Comparison of ENCODE assay signal across 8 cellular contexts in the genomic region with DNA sequence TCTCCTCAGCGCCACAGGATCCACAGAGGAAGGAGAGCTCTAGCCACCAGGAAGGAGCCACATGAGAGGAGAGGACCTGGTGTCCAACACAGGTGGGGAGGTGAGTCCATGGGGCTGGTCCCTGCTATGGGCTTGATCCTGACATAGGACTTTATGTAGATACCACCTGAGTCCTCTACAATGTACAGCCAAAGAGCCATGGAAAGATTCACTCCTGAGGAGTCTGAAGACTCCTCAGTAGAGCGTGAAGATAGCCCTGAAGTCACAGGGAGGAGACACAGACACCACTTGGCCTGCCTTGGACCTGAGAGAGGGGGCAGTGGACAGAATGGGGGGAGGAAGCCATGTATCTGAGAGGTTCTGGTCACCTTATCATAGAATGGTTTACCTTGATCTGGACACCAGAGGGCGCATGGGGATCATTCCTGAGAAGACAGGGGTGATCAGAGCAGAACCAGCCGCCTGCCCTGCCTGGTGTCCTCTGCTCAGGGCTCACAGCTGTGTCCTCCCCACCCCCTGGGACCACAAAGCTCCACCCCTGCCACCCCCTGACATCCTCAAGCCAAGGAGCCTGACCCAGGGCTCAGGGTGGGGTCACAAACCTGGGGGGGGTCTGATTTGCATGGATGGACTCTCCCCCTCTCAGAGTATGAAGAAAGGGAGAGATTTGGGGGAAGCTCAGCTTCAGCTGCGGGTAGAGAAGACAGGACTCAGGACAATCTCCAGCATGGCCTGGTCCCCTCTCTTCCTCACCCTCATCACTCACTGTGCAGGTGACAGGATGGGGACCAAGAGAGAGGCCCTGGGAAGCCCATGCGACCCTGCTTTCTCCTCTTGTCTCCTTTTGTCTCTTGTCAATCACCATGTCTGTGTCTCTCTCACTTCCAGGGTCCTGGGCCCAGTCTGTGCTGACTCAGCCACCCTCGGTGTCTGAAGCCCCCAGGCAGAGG.
DNase-seq lines count a peak whose midpoint lies in the region; ATAC-seq lines count a peak whose summit lies in the region.

No MANE protein-coding gene starts in this region.

- no peak overlapping the region for H3K27ac Mint-ChIP-seq in T-cell

- H3K4me1 Mint-ChIP-seq in T-cell, result no peaks in the 10 kb centered on the region

- ATAC-seq in T-cell (replicated peaks in 1 of 4) (peak; percentile 43 to 77 (median 72)), HG03342 (IDR thresholded peaks at IDR 0.05; ENCODE audit: unreplicated experiment) (no peak)

- CTCF ChIA-PET in T-cell (lab: Charles Lee), result interaction anchor here in 1 of 2 donors (1.2 kb wide), 1 partner anchor 10 kb away, joined by 4 read pairs; no protein-coding TSS in a partner anchor

- H3K4me3 Mint-ChIP-seq in T-cell, result no peak overlapping the region

- H3K36me3 Mint-ChIP-seq in T-cell, result no peaks in the 10 kb centered on the region

- POLR2A ChIA-PET in T-cell (lab: Charles Lee), result no interaction called here

- DNase-seq in DMS79 treated with DMSO at 0.1 percent for 48 hours (lab: John Stamatoyannopoulos, UW), result peak; percentile 7
- DNase-seq in DMS79 (lab: John Stamatoyannopoulos, UW), result no peak
- DNase-seq in LoVo (ENCODE audit: low spot score), result peak; percentile 58
- peak in 29 of 34 experiments; percentile 6 to 59 (median 37) for DNase-seq in T-cell
- peak; percentile 27 for DNase-seq in amniotic epithelial cell (ENCODE audit: low read depth)
- DNase-seq in iPS DF 4.7 (ENCODE audit: extremely low read depth, low spot score), result peak; percentile 14
- peak; percentile 4 to 32 for DNase-seq in stimulated activated CD4-positive, alpha-beta T cell treated with anti-CD3 and anti-CD28 coated beads, Interleukin-1b, Interleukin-23, amount 100 ng/mL, for 1 hour (ENCODE audit: low read depth in 2 of 2)

- H3K27me3 Mint-ChIP-seq in T-cell, result peaks cover 0 to 22% of the 10 kb centered on the region in 2 donors

- no peaks in the 10 kb centered on the region for H3K9me3 Mint-ChIP-seq in T-cell
